ENCODE assay signal across 13 cellular contexts in the genomic region with DNA sequence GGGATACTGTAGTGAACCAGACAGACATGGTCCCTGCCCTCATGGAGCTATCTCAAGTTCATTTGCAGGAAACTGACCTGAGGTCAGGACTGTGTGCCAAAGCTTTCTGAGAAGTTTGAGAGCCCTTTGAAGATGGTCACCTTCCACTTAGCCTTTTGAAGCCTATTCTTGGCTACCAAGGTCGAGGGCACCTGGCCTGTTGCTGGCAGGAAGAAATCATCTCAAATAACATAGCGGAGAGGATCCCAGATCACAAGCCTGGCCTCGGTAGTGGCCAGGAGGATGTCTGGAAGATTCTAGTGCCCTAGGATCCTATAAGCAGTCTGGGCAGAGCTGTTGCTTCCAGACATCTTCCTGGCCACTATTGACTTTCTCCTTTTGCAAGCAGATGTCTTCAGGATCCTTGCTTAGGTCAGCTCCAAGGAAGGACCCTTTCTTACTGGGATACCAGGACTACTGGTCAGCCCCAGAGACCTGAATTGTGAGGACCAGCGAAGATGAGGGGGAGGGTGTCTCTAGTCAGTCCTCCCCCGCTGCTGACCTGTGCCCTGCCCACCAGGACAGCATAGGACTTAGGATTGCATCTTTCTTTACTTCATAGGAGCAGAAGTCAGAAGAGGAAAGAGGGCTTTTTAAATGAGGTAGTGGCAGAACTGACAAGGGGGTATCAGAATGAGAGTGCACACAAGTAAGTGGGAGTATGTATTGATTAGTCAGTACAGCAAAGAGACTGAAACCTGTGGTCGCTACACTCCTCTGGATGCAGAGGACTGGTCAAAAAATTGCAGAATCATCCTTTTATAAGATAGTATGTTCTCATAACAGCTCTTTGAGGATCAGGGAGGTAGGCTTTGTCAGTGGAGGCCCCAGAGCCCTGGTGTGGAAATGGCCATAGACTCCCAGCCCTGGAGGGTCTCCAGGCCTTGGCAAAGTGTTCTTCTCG.
A peak's percentile ranks its signal among the peaks of the same experiment; 100 is the strongest.
DNase-seq lines count a peak whose midpoint lies in the region; ATAC-seq and TF ChIP-seq lines count a peak whose summit lies in the region.
"Had no signal": no experiment of that assay in that cellular context is flagged by ENCODE, and none has a peak within 500 bp of the region (broad histone marks: within the 10 kb centered on the region; RNA-seq: fewer than 3 reads in every experiment).

No MANE protein-coding gene starts in this region.

- no peak for TF ChIP-seq EP300 in SK-N-SH (IDR thresholded peaks at IDR 0.05; ENCODE audit: borderline replicate concordance in 1 of 2, low read depth in 1 of 2, low read length in 1 of 2)

- no peak overlapping the region for H3K4me3 ChIP-seq in SK-N-SH (ENCODE audit: low read depth in 2 of 2, low read length in 1 of 2)
- H3K4me3 ChIP-seq in SK-N-MC = peak overlapping the region; percentile 38
- no peak overlapping the region for H3K4me3 ChIP-seq in gastrocnemius medialis
- H3K4me3 ChIP-seq: Peyer's patch, tibial artery had no signal

- H3K4me2 ChIP-seq in SK-N-SH = peak overlapping the region; percentile 62

- 86% methylated on average over 7 of the region's 7 CpGs for WGBS in SK-N-SH (ENCODE audit: low lambda C conversion rate)

- peaks cover 14 to 27% of the 10 kb centered on the region in 2 experiments for H3K36me3 ChIP-seq in SK-N-SH (replicated peaks in 1 of 2; ENCODE audit: control insufficient read depth in 1 of 2, insufficient read depth in 2 of 2, low read length in 1 of 2)
- peaks cover 38% of the 10 kb centered on the region for H3K36me3 ChIP-seq in SK-N-MC (ENCODE audit: insufficient read depth, low read length)
- H3K36me3 ChIP-seq in gastrocnemius medialis = peaks cover 0 to 11% of the 10 kb centered on the region in 2 donors
- H3K36me3 ChIP-seq: Peyer's patch had no signal

- H4K20me1 ChIP-seq in SK-N-SH (ENCODE audit: insufficient read depth) = peaks cover 21% of the 10 kb centered on the region

- ATAC-seq in SK-N-SH treated with all-trans-retinoic acid at 6 μM for 48 hours (no peak), HG02759 (IDR thresholded peaks at IDR 0.05; ENCODE audit: unreplicated experiment) (peak; percentile 65), gastrocnemius medialis (peak; percentile 92 to 97)

- H3K9ac ChIP-seq in SK-N-SH (peak overlapping the region; percentile 23; the same call in 1 of the 2 replicates), SK-N-MC (ENCODE audit: insufficient read length) (no peak overlapping the region)

- H3K79me2 ChIP-seq in SK-N-SH (ENCODE audit: insufficient read depth) = peaks cover 100% of the 10 kb centered on the region

- intact Hi-C loops in gastrocnemius medialis (cut with DNase I; ENCODE audit: low total_unique reads) = loop anchor here (5.0 kb wide), 1 partner anchor 72 kb away; no protein-coding TSS in a partner anchor

- DNase-seq in SK-N-SH = no peak
- DNase-seq in SK-N-MC (ENCODE audit: low read depth, low spot score) = no peak
- peak; percentile 77 to 93 for DNase-seq in gastrocnemius medialis
- DNase-seq in OCI-M2 (lab: John Stamatoyannopoulos, UW; ENCODE audit: unreplicated experiment) = no peak
- no peak for DNase-seq in ACHN
- no peak for DNase-seq in retina
- DNase-seq: activated CD4-positive, alpha-beta T cell treated with anti-CD3 and anti-CD28 coated beads for 4 hours; NCI-H1105; Peyer's patch; stimulated activated CD4-positive, alpha-beta T cell treated with anti-CD3 and anti-CD28 coated beads, Interleukin-4, amount 100 ng/mL, for 4 hours; tibial artery had no signal

- CTCF ChIA-PET in SK-N-SH (lab: Yijun Ruan, JAX) = interaction anchor here (0.7 to 1.3 kb wide), 5 partner anchors 14 to 438 kb away, joined by 3 read pairs; no protein-coding TSS in a partner anchor

- TF ChIP-seq CTCF in SK-N-SH (IDR thresholded peaks at IDR 0.05) = no peak
- TF ChIP-seq CTCF in gastrocnemius medialis (IDR thresholded peaks at IDR 0.05 in 4 of 5, conservative IDR thresholded peaks at IDR 0.05 in 1 of 5) = no peak

- H3K27ac ChIP-seq in SK-N-SH (ENCODE audit: low read depth in 2 of 2, low read length in 1 of 2) (peak overlapping the region; percentile 28 to 90), SK-N-MC (peak overlapping the region; percentile 68), gastrocnemius medialis (peak overlapping the region; percentile 78 to 87 (median 82))
- H3K27ac ChIP-seq: Peyer's patch, tibial artery had no signal

- peak in 1 of 2 donors; percentile 28 for TF ChIP-seq POLR2A in gastrocnemius medialis (IDR thresholded peaks at IDR 0.05)

- no peak for TF ChIP-seq RAD21 in SK-N-SH (IDR thresholded peaks at IDR 0.05; ENCODE audit: low read length)

- H2AFZ ChIP-seq in SK-N-SH (ENCODE audit: low read depth) = no peak overlapping the region

- H3K4me1 ChIP-seq in SK-N-SH (ENCODE audit: control insufficient read depth in 1 of 2, insufficient read depth in 2 of 2, low read depth in 1 of 2, low read length in 1 of 2) (peaks cover 50 to 61% of the 10 kb centered on the region in 2 experiments), gastrocnemius medialis (peaks cover 82 to 97% of the 10 kb centered on the region in 2 donors)
- H3K4me1 ChIP-seq: Peyer's patch had no signal

- in situ Hi-C loops in gastrocnemius medialis (cut with MboI; ENCODE audit: low sequenced_read_pairs in 4 of 4) (no loop called here), ACHN (cut with HindIII; ENCODE audit: low pct_ligation_motif_present, low pct_unique_long_range_greater_than_20kb, low sequenced_read_pairs) (no loop called here)

- H3K9me2 ChIP-seq in SK-N-SH = no peaks in the 10 kb centered on the region

- POLR2A ChIA-PET in SK-N-SH (lab: Yijun Ruan, JAX) = no interaction called here

- H3K9me3 ChIP-seq in SK-N-SH (no peaks in the 10 kb centered on the region), SK-N-MC (ENCODE audit: low read depth, low read length) (no peaks in the 10 kb centered on the region), gastrocnemius medialis (no peaks in the 10 kb centered on the region)
- H3K9me3 ChIP-seq: Peyer's patch, tibial artery had no signal

- H3F3A ChIP-seq in SK-N-SH (replicated peaks; ENCODE audit: insufficient read depth) = peaks cover 34% of the 10 kb centered on the region

- H3K27me3 ChIP-seq in SK-N-SH (ENCODE audit: insufficient read depth) = no peaks in the 10 kb centered on the region
- H3K27me3 ChIP-seq in gastrocnemius medialis = no peaks in the 10 kb centered on the region
- H3K27me3 ChIP-seq: Peyer's patch, tibial artery had no signal

TF ChIP-seq in SK-N-SH, 30 proteins besides CTCF, POLR2A, EP300 and RAD21 (continues in another document):
- TF ChIP-seq FOXM1 (IDR thresholded peaks at IDR 0.05; ENCODE audit: low read depth) = no peak
- no peak for TF ChIP-seq USF2 (IDR thresholded peaks at IDR 0.05; ENCODE audit: borderline replicate concordance, low read depth, low read length)
- TF ChIP-seq TEAD4 (IDR thresholded peaks at IDR 0.05; ENCODE audit: borderline replicate concordance, insufficient read depth) = no peak
- TF ChIP-seq POLR2AphosphoS5 (IDR thresholded peaks at IDR 0.05; ENCODE audit: low read depth, low read length) = no peak
- TF ChIP-seq MAX (IDR thresholded peaks at IDR 0.05; ENCODE audit: low read depth) = no peak
- no peak for TF ChIP-seq RCOR1 (IDR thresholded peaks at IDR 0.05; ENCODE audit: low read length)
- TF ChIP-seq GATA2 (CRISPR knock-in tag; IDR thresholded peaks at IDR 0.05) = no peak
- TF ChIP-seq MEF2A (IDR thresholded peaks at IDR 0.05; ENCODE audit: borderline replicate concordance, low read depth) = no peak
- TF ChIP-seq EZH2phosphoT487 (IDR thresholded peaks at IDR 0.05; ENCODE audit: borderline replicate concordance, low read depth) = no peak

TF ChIP-seq in SK-N-SH treated with all-trans-retinoic acid at 6 μM for 48 hours, 23 proteins besides CTCF, POLR2A, EP300 and RAD21 (continues in another document):
- TF ChIP-seq ZNF70 (CRISPR knock-in tag; IDR thresholded peaks at IDR 0.05) = no peak
- TF ChIP-seq, protein P1, sequence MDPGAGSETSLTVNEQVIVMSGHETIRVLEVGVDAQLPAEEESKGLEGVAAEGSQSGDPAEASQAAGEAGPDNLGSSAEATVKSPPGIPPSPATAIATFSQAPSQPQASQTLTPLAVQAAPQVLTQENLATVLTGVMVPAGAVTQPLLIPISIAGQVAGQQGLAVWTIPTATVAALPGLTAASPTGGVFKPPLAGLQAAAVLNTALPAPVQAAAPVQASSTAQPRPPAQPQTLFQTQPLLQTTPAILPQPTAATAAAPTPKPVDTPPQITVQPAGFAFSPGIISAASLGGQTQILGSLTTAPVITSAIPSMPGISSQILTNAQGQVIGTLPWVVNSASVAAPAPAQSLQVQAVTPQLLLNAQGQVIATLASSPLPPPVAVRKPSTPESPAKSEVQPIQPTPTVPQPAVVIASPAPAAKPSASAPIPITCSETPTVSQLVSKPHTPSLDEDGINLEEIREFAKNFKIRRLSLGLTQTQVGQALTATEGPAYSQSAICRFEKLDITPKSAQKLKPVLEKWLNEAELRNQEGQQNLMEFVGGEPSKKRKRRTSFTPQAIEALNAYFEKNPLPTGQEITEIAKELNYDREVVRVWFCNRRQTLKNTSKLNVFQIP (CRISPR knock-in tag; IDR thresholded peaks at IDR 0.05; ENCODE audit: borderline replicate concordance, low read depth) = no peak
- TF ChIP-seq, protein P2, sequence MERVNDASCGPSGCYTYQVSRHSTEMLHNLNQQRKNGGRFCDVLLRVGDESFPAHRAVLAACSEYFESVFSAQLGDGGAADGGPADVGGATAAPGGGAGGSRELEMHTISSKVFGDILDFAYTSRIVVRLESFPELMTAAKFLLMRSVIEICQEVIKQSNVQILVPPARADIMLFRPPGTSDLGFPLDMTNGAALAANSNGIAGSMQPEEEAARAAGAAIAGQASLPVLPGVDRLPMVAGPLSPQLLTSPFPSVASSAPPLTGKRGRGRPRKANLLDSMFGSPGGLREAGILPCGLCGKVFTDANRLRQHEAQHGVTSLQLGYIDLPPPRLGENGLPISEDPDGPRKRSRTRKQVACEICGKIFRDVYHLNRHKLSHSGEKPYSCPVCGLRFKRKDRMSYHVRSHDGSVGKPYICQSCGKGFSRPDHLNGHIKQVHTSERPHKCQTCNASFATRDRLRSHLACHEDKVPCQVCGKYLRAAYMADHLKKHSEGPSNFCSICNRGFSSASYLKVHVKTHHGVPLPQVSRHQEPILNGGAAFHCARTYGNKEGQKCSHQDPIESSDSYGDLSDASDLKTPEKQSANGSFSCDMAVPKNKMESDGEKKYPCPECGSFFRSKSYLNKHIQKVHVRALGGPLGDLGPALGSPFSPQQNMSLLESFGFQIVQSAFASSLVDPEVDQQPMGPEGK (CRISPR knock-in tag; IDR thresholded peaks at IDR 0.05; ENCODE audit: borderline replicate concordance) = no peak
- TF ChIP-seq ZC3H10 (CRISPR knock-in tag; IDR thresholded peaks at IDR 0.05) = no peak

Comparison
In these comparisons a context has a peak if more than half of its experiments do, and no peak if none do; other contexts are left out.
1. DNase-seq: peak in gastrocnemius medialis (2 of 2); none in SK-N-SH (single experiment), SK-N-MC (single experiment), OCI-M2 (single experiment), ACHN (single experiment) and retina (single experiment).
2. Peak in every context shown above with its lines, with median percentiles within 50 percentile points of each other: H3K27ac ChIP-seq.